ENCODE assay signal across 8 cellular contexts in the genomic region with DNA sequence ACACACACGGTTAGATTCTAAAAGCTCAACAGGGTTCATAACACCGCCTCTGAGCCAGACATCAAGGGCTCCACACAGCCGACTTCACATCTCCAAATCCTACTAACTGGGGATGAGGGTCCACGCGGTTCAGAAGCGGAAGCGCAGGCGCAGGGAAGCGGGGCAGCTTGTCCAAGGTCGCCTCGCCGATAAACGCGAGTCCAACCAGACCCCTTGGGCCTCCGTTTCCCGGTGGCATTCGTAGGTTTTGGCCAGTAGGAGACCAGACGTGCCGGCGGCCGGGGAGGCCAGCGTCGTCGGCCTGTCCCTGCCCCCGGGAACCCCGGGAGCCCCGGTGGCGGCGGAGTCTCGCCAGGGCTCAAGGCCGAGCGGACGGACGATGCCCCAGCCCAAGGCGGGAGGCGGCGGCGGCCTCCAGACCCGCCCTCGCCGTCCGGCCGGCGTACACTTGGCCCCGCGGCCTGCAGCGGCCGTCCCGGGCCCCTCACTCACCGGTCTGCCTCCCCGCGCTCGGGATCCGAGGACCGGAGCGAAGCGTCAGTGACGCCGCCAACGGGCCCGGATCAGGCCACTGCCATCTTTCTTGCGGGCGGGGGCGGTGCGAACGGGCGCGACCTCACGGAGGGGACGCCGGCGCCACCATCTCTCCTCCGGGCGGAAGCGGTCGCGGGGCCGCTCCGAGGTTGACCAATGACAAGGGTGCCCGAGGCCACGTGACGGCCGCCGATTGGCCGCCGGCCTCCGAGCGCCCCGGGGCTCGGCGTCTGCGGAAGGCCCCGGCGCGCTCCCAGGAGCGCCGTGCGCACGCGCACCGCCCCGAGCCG. TPM values are rescaled to one million over a fixed set of nuclear protein-coding genes. Genes with fewer than 3 reads are reported as not detected.
A peak's percentile ranks its signal among the peaks of the same experiment; 100 is the strongest.
DNase-seq lines count a peak whose midpoint lies in the region; ATAC-seq, FAIRE-seq and TF ChIP-seq lines count a peak whose summit lies in the region.

A gene with protein sequence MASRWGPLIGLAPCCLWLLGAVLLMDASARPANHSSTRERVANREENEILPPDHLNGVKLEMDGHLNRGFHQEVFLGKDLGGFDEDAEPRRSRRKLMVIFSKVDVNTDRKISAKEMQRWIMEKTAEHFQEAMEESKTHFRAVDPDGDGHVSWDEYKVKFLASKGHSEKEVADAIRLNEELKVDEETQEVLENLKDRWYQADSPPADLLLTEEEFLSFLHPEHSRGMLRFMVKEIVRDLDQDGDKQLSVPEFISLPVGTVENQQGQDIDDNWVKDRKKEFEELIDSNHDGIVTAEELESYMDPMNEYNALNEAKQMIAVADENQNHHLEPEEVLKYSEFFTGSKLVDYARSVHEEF (minus strand): TSS at position 602 of the 824 bp plus-strand sequence. CDS start 3,229 bp downstream, outside the sequence.

- H3K36me3 ChIP-seq in DND-41 (ENCODE audit: insufficient read depth, low read length) (peaks cover 65% of the 10 kb centered on the region), GM23248 (ENCODE audit: low read depth) (no peaks in the 10 kb centered on the region; the same call in 1 of the 2 replicates), Karpas-422 (ENCODE audit: insufficient read depth, low read length) (peaks cover 6% of the 10 kb centered on the region; the same call in 1 of the 2 replicates), esophagus muscularis mucosa (peaks cover 16 to 46% (median 32%) of the 10 kb centered on the region in 4 donors), muscle layer of duodenum (ENCODE audit: control insufficient read depth in 1 of 2, insufficient read depth in 2 of 2, low read length in 2 of 2) (peaks cover 9 to 29% of the 10 kb centered on the region in 2 donors)

- H3K9me2 ChIP-seq in GM23248 (ENCODE audit: insufficient read depth) (no peaks in the 10 kb centered on the region), Karpas-422 (replicated peaks; ENCODE audit: insufficient read depth, low read length) (no peaks in the 10 kb centered on the region)

- ATAC-seq in DND-41 (ENCODE audit: insufficient read depth, low read depth): peak; percentile 93
- peak; percentile 96 to 97 for ATAC-seq in activated T-cell treated with anti-CD3 and anti-CD28 coated beads, Interleukin-2, amount 50 U/mL, for 72 hours (replicated peaks in 1 of 2)

- TF ChIP-seq EP300 in esophagus muscularis mucosa (IDR thresholded peaks at IDR 0.05): no peak

- H3K27me3 Mint-ChIP-seq in activated T-cell treated with anti-CD3 and anti-CD28 coated beads, Interleukin-2, amount 50 U/mL, for 72 hours (ENCODE audit: low read depth): no peaks in the 10 kb centered on the region

- H3K9me3 Mint-ChIP-seq in activated T-cell treated with anti-CD3 and anti-CD28 coated beads, Interleukin-2, amount 50 U/mL, for 72 hours: peaks cover 0 to 1% of the 10 kb centered on the region in 2 donors

- TF ChIP-seq CTCF in DND-41 (IDR thresholded peaks at IDR 0.05; ENCODE audit: borderline replicate concordance, extremely low read depth, low read length, poor library complexity, severe bottlenecking) (no peak), esophagus muscularis mucosa (IDR thresholded peaks at IDR 0.05) (no peak)

- peak; percentile 97 for DNase-seq in DND-41
- peak; percentile 99 for DNase-seq in GM23248
- DNase-seq in Karpas-422: peak; percentile 99
- peak; percentile 89 for DNase-seq in RCC 7860 (ENCODE audit: low spot score)
- DNase-seq in activated T-cell treated with anti-CD3 and anti-CD28 coated beads, Interleukin-2, amount 50 U/mL, for 72 hours: peak; percentile 98
- DNase-seq in esophagus muscularis mucosa (ENCODE audit: extremely low spot score): peak; percentile 99
- DNase-seq in stimulated activated CD8-positive, alpha-beta memory T cell treated with anti-CD3 and anti-CD28 coated beads, Interleukin-7, amount 100 ng/mL, for 24 hours (ENCODE audit: low read depth): peak; percentile 92

- peaks cover 37% of the 10 kb centered on the region for H3K4me1 Mint-ChIP-seq in activated T-cell treated with anti-CD3 and anti-CD28 coated beads, Interleukin-2, amount 50 U/mL, for 72 hours (ENCODE audit: low read depth)

- peak; percentile 48 for TF ChIP-seq POLR2A in esophagus muscularis mucosa (IDR thresholded peaks at IDR 0.05; ENCODE audit: low read depth)

- intact Hi-C loops in esophagus muscularis mucosa (cut with DNase I): loop anchor here (5.0 kb wide), 2 partner anchors 41 to 109 kb away; a partner anchor contains a TSS

- H3F3A ChIP-seq in GM23248 (ENCODE audit: insufficient read depth): peaks cover 12% of the 10 kb centered on the region

- FAIRE-seq in RCC 7860 (lab: Jason Lieb, UNC): no peak

- H3K9ac ChIP-seq in DND-41 (ENCODE audit: low read depth, low read length) (peak within 1 kb of the TSS; percentile 98), GM23248 (peak within 1 kb of the TSS; percentile 92), Karpas-422 (ENCODE audit: low read length) (peak within 1 kb of the TSS; percentile 83)

- peak within 1 kb of the TSS; percentile 94 to 99 for H3K4me3 ChIP-seq in DND-41 (ENCODE audit: low read depth in 1 of 2, low read length in 2 of 2)
- H3K4me3 ChIP-seq in GM23248: peak within 1 kb of the TSS; percentile 96
- H3K4me3 ChIP-seq in Karpas-422 (ENCODE audit: low read length): peak within 1 kb of the TSS; percentile 84
- H3K4me3 ChIP-seq in esophagus muscularis mucosa: peak within 1 kb of the TSS; percentile 81 to 98 (median 92)
- H3K4me3 ChIP-seq in muscle layer of duodenum (ENCODE audit: low read depth in 1 of 2, low read length in 2 of 2): peak within 1 kb of the TSS; percentile 82 to 98

- H4K20me1 ChIP-seq in DND-41 (ENCODE audit: insufficient read depth, low read length) (peaks cover 67% of the 10 kb centered on the region), GM23248 (ENCODE audit: insufficient read depth) (no peaks in the 10 kb centered on the region), Karpas-422 (ENCODE audit: insufficient read depth, low read depth, low read length) (peaks cover 21% of the 10 kb centered on the region; the same call in 1 of the 2 replicates)

- H3K36me3 Mint-ChIP-seq in activated T-cell treated with anti-CD3 and anti-CD28 coated beads, Interleukin-2, amount 50 U/mL, for 72 hours (ENCODE audit: insufficient read depth in 2 of 2): peaks cover 7 to 18% of the 10 kb centered on the region in 2 donors

- 1 to 2% methylated on average over 58 of the region's 103 CpGs for WGBS in GM23248 (ENCODE audit: low coverage in 1 of 2, low lambda C conversion rate in 2 of 2, missing lambda C conversion rate in 2 of 2), 2 experiments
- 2% methylated on average over 19 of the region's 103 CpGs for WGBS in esophagus muscularis mucosa

- no peaks in the 10 kb centered on the region for H3K27me3 ChIP-seq in DND-41 (ENCODE audit: insufficient read depth, low read length, poor library complexity)
- no peaks in the 10 kb centered on the region for H3K27me3 ChIP-seq in GM23248 (replicated peaks; ENCODE audit: insufficient read depth)
- no peaks in the 10 kb centered on the region for H3K27me3 ChIP-seq in Karpas-422 (ENCODE audit: low read length)
- H3K27me3 ChIP-seq in esophagus muscularis mucosa: no peaks in the 10 kb centered on the region
- no peaks in the 10 kb centered on the region for H3K27me3 ChIP-seq in muscle layer of duodenum (ENCODE audit: low read depth, low read length)

- H2AFZ ChIP-seq in DND-41 (ENCODE audit: low read depth, low read length) (peak within 1 kb of the TSS; percentile 97), GM23248 (peak within 1 kb of the TSS; percentile 72), Karpas-422 (ENCODE audit: low read length) (peak within 1 kb of the TSS; percentile 3; the same call in 1 of the 2 replicates)

- H3K9me3 ChIP-seq in DND-41 (ENCODE audit: insufficient read depth, low read length, severe bottlenecking) (no peaks in the 10 kb centered on the region), GM23248 (ENCODE audit: low read depth) (no peaks in the 10 kb centered on the region), Karpas-422 (ENCODE audit: low read length) (no peaks in the 10 kb centered on the region), esophagus muscularis mucosa (no peaks in the 10 kb centered on the region), muscle layer of duodenum (ENCODE audit: control insufficient read depth in 1 of 2, low read length in 2 of 2) (no peaks in the 10 kb centered on the region)

- H3K27ac ChIP-seq in DND-41 (ENCODE audit: low read length) (peak within 1 kb of the TSS; percentile 88), GM23248 (peak within 1 kb of the TSS; percentile 80), Karpas-422 (ENCODE audit: low read length) (peak within 1 kb of the TSS; percentile 50), esophagus muscularis mucosa (replicated peaks in 1 of 4) (peak within 1 kb of the TSS; percentile 89 to 97 (median 94)), muscle layer of duodenum (ENCODE audit: low read length) (peak within 1 kb of the TSS; percentile 79)

- H3K79me2 ChIP-seq in DND-41 (ENCODE audit: insufficient read depth, low read length): peaks cover 78% of the 10 kb centered on the region
- H3K79me2 ChIP-seq in GM23248 (ENCODE audit: insufficient read depth): peaks cover 71% of the 10 kb centered on the region
- peaks cover 48% of the 10 kb centered on the region for H3K79me2 ChIP-seq in Karpas-422 (ENCODE audit: low read length)

- peak within 1 kb of the TSS; percentile 93 to 100 for H3K4me3 Mint-ChIP-seq in activated T-cell treated with anti-CD3 and anti-CD28 coated beads, Interleukin-2, amount 50 U/mL, for 72 hours

- H3K4me2 ChIP-seq in DND-41 (ENCODE audit: insufficient read depth, low read length) (peak within 1 kb of the TSS; percentile 99), GM23248 (ENCODE audit: unreplicated experiment) (peak within 1 kb of the TSS; percentile 93), Karpas-422 (ENCODE audit: low read depth, low read length, poor library complexity, severe bottlenecking) (peak within 1 kb of the TSS; percentile 92)

- in situ Hi-C loops in GM23248 (cut with MboI): no loop called here

- H3K4me1 ChIP-seq in DND-41 (ENCODE audit: insufficient read depth, low read length) (peaks cover 39% of the 10 kb centered on the region), GM23248 (ENCODE audit: insufficient read depth) (peaks cover 13% of the 10 kb centered on the region), Karpas-422 (ENCODE audit: low read length) (peaks cover 21% of the 10 kb centered on the region), esophagus muscularis mucosa (peaks cover 32 to 68% (median 50%) of the 10 kb centered on the region in 4 donors), muscle layer of duodenum (ENCODE audit: control insufficient read depth in 1 of 2, insufficient read depth in 2 of 2, low read length in 2 of 2) (peaks cover 0 to 32% of the 10 kb centered on the region in 2 donors)

- H3K27ac Mint-ChIP-seq in activated T-cell treated with anti-CD3 and anti-CD28 coated beads, Interleukin-2, amount 50 U/mL, for 72 hours: peak within 1 kb of the TSS; percentile 99

RNA-seq across cellular contexts. Expression of the gene that starts here (rescaled TPM):
- total RNA-seq in GM23248 (2014; rRNA removed; shearing (Covaris generic)): 214 and 216 TPM in 2 replicates
- polyA plus RNA-seq in GM23248 (2016; fragmentation: Nextera tagmentation; extraction: Ambion mirVana): 261 and 269 TPM in 2 replicates
- 25.6 and 42.0 TPM in 2 replicates for total RNA-seq in Karpas-422 (2014; rRNA removed; shearing (Covaris generic); ENCODE audit: low replicate concordance)
- 100 to 1,000 TPM; 188 to 348 TPM for total RNA-seq in activated T-cell treated with anti-CD3 and anti-CD28 coated beads, Interleukin-2, amount 50 U/mL, for 72 hours
- 100 to 1,000 TPM in 3 of 4 donors, 10 to 100 TPM in 1; 88.5 to 125 (median 107) TPM for total RNA-seq in esophagus muscularis mucosa

Comparison
In these comparisons a context has a peak if more than half of its experiments do, and no peak if none do; other contexts are left out.
1. Peak in every context shown above with its lines: DNase-seq, ATAC-seq, H3K4me3 ChIP-seq and H3K27ac ChIP-seq.
2. H2AFZ ChIP-seq: peak in every context shown above with its lines; median percentile 97 in DND-41; 72 in GM23248; 3 in Karpas-422.